ENCODE assay signal across 1 cellular context in the genomic region with DNA sequence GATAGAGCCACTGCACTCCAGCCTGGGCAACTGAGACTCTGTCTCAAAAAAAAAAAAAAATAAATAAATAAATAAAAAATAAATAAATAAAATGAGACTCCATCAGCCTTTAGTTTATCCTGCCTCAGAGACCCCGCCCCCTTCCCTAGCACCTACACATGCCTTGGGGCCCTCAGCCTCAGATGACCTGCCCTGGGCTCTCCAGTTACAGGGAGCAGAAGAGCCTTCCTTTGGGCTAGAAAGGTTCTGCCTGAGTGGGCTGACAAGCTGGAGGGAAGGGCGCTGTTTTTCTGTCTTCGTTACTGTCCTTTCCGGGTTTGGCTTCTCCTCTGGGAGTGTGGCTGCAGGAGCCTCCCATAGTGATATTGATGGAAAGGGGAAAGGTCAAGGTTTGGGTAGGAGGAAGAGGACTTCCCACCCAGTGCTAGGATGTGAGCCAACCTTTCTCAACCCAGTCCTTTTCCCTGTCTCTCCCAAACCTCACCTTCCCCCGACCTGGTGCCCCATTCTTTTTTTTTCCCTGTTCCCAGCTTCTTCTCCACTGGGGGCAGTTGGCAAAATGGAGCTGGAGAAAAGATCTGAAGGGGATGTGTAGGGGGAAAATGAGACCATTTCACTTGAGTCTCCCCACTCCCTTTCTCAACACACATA.
TF ChIP-seq lines count a peak whose summit lies in the region.

No MANE protein-coding gene starts in this region.

TF ChIP-seq in IMR-90, 13 proteins besides CTCF, POLR2A, EP300 and RAD21:
- TF ChIP-seq CHD1 (IDR thresholded peaks at IDR 0.05; ENCODE audit: low read depth, low read length) (no peak), RFX5 (IDR thresholded peaks at IDR 0.05; ENCODE audit: low read depth, low read length) (no peak), NFE2L2 (IDR thresholded peaks at IDR 0.05; ENCODE audit: low read depth, low read length) (no peak), FOS (IDR thresholded peaks at IDR 0.05; ENCODE audit: low read depth, low read length) (no peak), MXI1 (IDR thresholded peaks at IDR 0.05; ENCODE audit: borderline replicate concordance, low read depth, low read length) (no peak), RCOR1 (IDR thresholded peaks at IDR 0.05; ENCODE audit: insufficient replicate concordance, low read length) (no peak), MAZ (IDR thresholded peaks at IDR 0.05; ENCODE audit: borderline replicate concordance, low read depth, low read length) (no peak), CEBPB (IDR thresholded peaks at IDR 0.05; ENCODE audit: low read depth, low read length) (no peak), BHLHE40 (IDR thresholded peaks at IDR 0.05; ENCODE audit: low read depth, low read length) (no peak), MAFK (IDR thresholded peaks at IDR 0.05; ENCODE audit: low read depth, low read length) (no peak), SMC3 (IDR thresholded peaks at IDR 0.05; ENCODE audit: low read depth, low read length) (no peak)
- TF ChIP-seq, protein P1, sequence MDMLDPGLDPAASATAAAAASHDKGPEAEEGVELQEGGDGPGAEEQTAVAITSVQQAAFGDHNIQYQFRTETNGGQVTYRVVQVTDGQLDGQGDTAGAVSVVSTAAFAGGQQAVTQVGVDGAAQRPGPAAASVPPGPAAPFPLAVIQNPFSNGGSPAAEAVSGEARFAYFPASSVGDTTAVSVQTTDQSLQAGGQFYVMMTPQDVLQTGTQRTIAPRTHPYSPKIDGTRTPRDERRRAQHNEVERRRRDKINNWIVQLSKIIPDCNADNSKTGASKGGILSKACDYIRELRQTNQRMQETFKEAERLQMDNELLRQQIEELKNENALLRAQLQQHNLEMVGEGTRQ (IDR thresholded peaks at IDR 0.05; ENCODE audit: low read depth, low read length), result no peak
- TF ChIP-seq, protein P2, sequence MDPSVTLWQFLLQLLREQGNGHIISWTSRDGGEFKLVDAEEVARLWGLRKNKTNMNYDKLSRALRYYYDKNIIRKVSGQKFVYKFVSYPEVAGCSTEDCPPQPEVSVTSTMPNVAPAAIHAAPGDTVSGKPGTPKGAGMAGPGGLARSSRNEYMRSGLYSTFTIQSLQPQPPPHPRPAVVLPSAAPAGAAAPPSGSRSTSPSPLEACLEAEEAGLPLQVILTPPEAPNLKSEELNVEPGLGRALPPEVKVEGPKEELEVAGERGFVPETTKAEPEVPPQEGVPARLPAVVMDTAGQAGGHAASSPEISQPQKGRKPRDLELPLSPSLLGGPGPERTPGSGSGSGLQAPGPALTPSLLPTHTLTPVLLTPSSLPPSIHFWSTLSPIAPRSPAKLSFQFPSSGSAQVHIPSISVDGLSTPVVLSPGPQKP (IDR thresholded peaks at IDR 0.05; ENCODE audit: borderline replicate concordance, low read depth, low read length), result no peak
